Comparison of ENCODE assay signal across 8 cellular contexts in genomic region chr4:54144219-54144618, GRCh38. TPM values are rescaled to one million over a fixed set of nuclear protein-coding genes. Genes with fewer than 3 reads are reported as not detected.
"Had no signal": no experiment of that assay in that cellular context is flagged by ENCODE, and none has a peak within 500 bp of the region (broad histone marks: within the 10 kb centered on the region; RNA-seq: fewer than 3 reads in every experiment).

No MANE protein-coding gene starts in this region.

RNA-seq across cellular contexts. Expression of gene GSX2, which starts 44.3 kb away (rescaled TPM):
- total RNA-seq: LHCN-M2; M059J; PC-9; Right ventricle myocardium inferior; RPMI7951; SK-MEL-5; T-cell; T-helper 1 cell treated with Interleukin-12 subunit alpha and Interleukin-12 subunit beta and Interleukin-4 antibody, amounts not matched to agents 30 ng/mL and 1 ng/mL, for 36 hours had no signal
